8 cellular contexts compared by ENCODE assay signal in the genomic region with DNA sequence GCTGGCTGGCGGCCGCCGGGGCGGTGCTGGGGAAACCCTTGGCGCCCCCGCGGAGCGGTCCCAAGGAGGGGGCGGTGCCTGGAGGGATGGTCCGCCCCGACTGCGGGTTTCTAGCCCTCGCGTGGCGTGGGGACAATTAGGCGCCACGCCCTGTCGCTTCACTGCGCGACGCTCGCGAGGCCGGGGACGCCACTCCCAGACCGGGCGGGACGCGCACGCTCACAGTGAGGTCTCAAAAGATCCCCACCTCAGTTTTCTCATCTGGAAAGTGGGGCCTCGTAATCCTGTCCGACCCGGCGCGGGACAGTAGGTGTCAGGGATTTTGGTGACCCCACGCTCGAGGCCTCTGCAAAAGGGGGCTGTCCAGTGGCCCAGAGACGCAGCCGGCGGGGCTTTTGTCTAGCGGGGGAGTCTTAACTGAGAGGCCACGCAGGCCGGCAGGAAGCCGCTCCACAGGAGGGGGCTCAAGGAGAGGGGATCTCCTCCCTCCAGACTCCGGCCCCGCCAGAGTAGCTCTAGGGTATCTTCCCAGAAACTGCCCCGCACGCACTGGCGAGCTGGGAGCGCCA. TPM values are rescaled to one million over a fixed set of nuclear protein-coding genes. Genes with fewer than 3 reads are reported as not detected.
DNase-seq lines count a peak whose midpoint lies in the region; ATAC-seq and TF ChIP-seq lines count a peak whose summit lies in the region.

No MANE protein-coding gene starts in this region.

- no peaks in the 10 kb centered on the region for H3K9me3 ChIP-seq in Panc1 (ENCODE audit: control insufficient read depth, insufficient read depth, low read depth, low read length)
- no peaks in the 10 kb centered on the region for H3K9me3 ChIP-seq in stomach smooth muscle (ENCODE audit: control insufficient read depth in 2 of 2, low read length in 2 of 2)

- no peaks in the 10 kb centered on the region for H3K9me3 Mint-ChIP-seq in neural crest cell

- H3K4me3 ChIP-seq in Panc1 (ENCODE audit: low read depth in 2 of 2, low read length in 2 of 2) (peak overlapping the region; percentile 90 to 100), stomach smooth muscle (ENCODE audit: low read length in 2 of 2) (peak overlapping the region; percentile 82 to 94)

- peaks cover 41% of the 10 kb centered on the region for H3K4me1 Mint-ChIP-seq in neural crest cell

- no peaks in the 10 kb centered on the region for H3K36me3 Mint-ChIP-seq in neural crest cell (ENCODE audit: low read depth)

- peak overlapping the region; percentile 90 to 99 for H3K9ac ChIP-seq in stomach smooth muscle (ENCODE audit: low read length in 2 of 2)

- H3K36me3 ChIP-seq in Panc1 (ENCODE audit: control insufficient read depth, insufficient read depth, low read length) = no peaks in the 10 kb centered on the region
- H3K36me3 ChIP-seq in stomach smooth muscle (ENCODE audit: control insufficient read depth in 2 of 2, insufficient read depth in 2 of 2, low read length in 2 of 2) = peaks cover 4% of the 10 kb centered on the region in 2 donors

- in situ Hi-C loops in Panc1 (cut with HindIII; ENCODE audit: low pct_unique_long_range_greater_than_20kb, low sequenced_read_pairs) = no loop called here

- H3K4me3 Mint-ChIP-seq in neural crest cell = peak overlapping the region; percentile 95

- CTCF ChIA-PET in Panc1 (lab: Charles Lee) = interaction anchor here (1.1 kb wide), 1 partner anchor 226 kb away, joined by 3 read pairs; no protein-coding TSS in a partner anchor

- ATAC-seq in HG03378 (IDR thresholded peaks at IDR 0.05; ENCODE audit: unreplicated experiment) (peak; percentile 38), Panc1 (peak; percentile 78)

- peak overlapping the region; percentile 99 for H3K27ac Mint-ChIP-seq in neural crest cell (ENCODE audit: unreplicated experiment)

- H3K4me1 ChIP-seq in Panc1 (ENCODE audit: control insufficient read depth, insufficient read depth, low read length) (peaks cover 11% of the 10 kb centered on the region), stomach smooth muscle (ENCODE audit: control insufficient read depth, insufficient read depth, low read length) (peaks cover 41% of the 10 kb centered on the region)

- intact Hi-C loops in Panc1 (cut with micrococcal nuclease; ENCODE audit: unreplicated experiment) = loop anchor here (5.0 kb wide), 1 partner anchor 243 kb away; no protein-coding TSS in a partner anchor

- H3K27ac ChIP-seq in Panc1 (ENCODE audit: low read length) (peak overlapping the region; percentile 96), stomach smooth muscle (ENCODE audit: low read length) (peak overlapping the region; percentile 96)

- TF ChIP-seq CTCF in Panc1 (IDR thresholded peaks at IDR 0.05) (no peak), neural crest cell (conservative IDR thresholded peaks at IDR 0.05) (no peak)

- H3K27me3 ChIP-seq in Panc1 (ENCODE audit: control insufficient read depth, insufficient read depth, low read length) = no peaks in the 10 kb centered on the region
- no peaks in the 10 kb centered on the region for H3K27me3 ChIP-seq in stomach smooth muscle (ENCODE audit: control insufficient read depth in 1 of 2, insufficient read depth in 2 of 2, low read length in 2 of 2)

- BruUV-seq in Panc1 (replicated peaks; lab: Mats Ljungman, UMichigan) = no TSS peak

- DNase-seq in AML-193 (lab: John Stamatoyannopoulos, UW) (peak; percentile 40 to 51), GM19238 (ENCODE audit: insufficient read length, low spot score) (peak; percentile 52), Panc1 (ENCODE audit: low read depth, low spot score) (no peak), fibroblast of peridontal ligament (ENCODE audit: extremely low read depth) (peak; percentile 68), neural crest cell (ENCODE audit: low read depth, low spot score) (peak; percentile 39)
- peak; percentile 75 to 84 for DNase-seq in activated T-helper 1 cell treated with anti-CD3 and anti-CD28 coated beads, Interleukin-2, amount 50 U/mL, for 16 hours (ENCODE audit: low read depth in 1 of 2, low spot score in 1 of 2)

- no peaks in the 10 kb centered on the region for H3K27me3 Mint-ChIP-seq in neural crest cell (ENCODE audit: low read depth)

- POLR2A ChIA-PET in Panc1 (lab: Charles Lee) = interaction anchor here (0.6 kb wide), 1 partner anchor 69 kb away, joined by 3 read pairs; no protein-coding TSS in a partner anchor

RNA-seq across cellular contexts. Expression of a gene that starts 0.8 kb away (rescaled TPM):
- total RNA-seq in Panc1 (2021; ENCODE audit: unreplicated experiment) = 69.8 TPM
- 77.9 TPM for polyA plus RNA-seq in Panc1 (2012; ENCODE audit: insufficient read length)
- 79.2 and 88.7 TPM in 2 replicates for total RNA-seq in neural crest cell
